In the genomic region with DNA sequence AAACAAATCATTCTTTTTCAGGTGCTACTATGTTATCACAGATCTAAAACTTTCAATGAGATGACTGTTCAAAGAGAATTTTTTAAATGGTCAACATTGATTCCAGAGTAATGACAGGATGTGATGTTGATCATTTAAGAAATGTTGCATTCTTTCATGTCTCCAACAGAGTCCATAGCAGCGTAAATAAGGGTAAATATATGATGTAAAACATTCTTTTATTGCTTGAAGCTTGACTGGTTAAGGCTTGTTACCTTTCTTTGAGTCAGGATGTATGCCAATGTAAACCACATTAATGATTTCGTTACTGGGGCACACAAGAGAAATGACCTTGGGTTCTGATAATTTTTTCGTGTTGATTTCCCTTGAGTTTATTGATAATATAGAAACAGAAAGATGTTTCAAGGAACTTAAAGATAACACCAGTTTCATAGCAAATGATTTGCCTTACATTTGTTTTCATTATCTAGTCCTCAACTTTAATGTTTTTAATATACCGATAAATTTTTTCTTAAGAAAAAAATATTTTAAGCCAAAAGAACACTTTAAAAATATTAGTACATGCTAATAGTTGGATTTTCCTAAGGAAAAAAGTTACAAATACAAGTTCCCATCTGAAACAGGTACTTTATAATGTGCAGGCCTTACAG, we compare ENCODE assay signal across 8 cellular contexts. TPM values are rescaled to one million over a fixed set of nuclear protein-coding genes. Genes with fewer than 3 reads are reported as not detected.
DNase-seq lines count a peak whose midpoint lies in the region; ATAC-seq and TF ChIP-seq lines count a peak whose summit lies in the region.

No MANE protein-coding gene starts in this region.

- peaks cover 7 to 9% of the 10 kb centered on the region in 2 donors for H3K27me3 Mint-ChIP-seq in natural killer cell (ENCODE audit: low read depth in 2 of 2)

- H3K27ac Mint-ChIP-seq in natural killer cell, result peak overlapping the region; percentile 83 to 99

- TF ChIP-seq CTCF in Loucy (conservative IDR thresholded peaks at IDR 0.05; ENCODE audit: low read length), result no peak
- TF ChIP-seq CTCF in ascending aorta (IDR thresholded peaks at IDR 0.05), result no peak
- TF ChIP-seq CTCF in natural killer cell (IDR thresholded peaks at IDR 0.05), result no peak
- no peak for TF ChIP-seq CTCF in dorsolateral prefrontal cortex (IDR thresholded peaks at IDR 0.05 in 54 of 56, conservative IDR thresholded peaks at IDR 0.05 in 2 of 56; ENCODE audit: low read depth in 1 of 56, partially characterized antibody in 56 of 56)

- H3K27me3 ChIP-seq in Loucy (ENCODE audit: insufficient read depth, low read length, poor library complexity, severe bottlenecking) (no peaks in the 10 kb centered on the region), ascending aorta (no peaks in the 10 kb centered on the region), dorsolateral prefrontal cortex (no peaks in the 10 kb centered on the region)

- H3K9ac ChIP-seq in Loucy (ENCODE audit: low read depth, low read length, poor library complexity, severe bottlenecking), result peak overlapping the region; percentile 90

- H3K4me3 ChIP-seq in Loucy (ENCODE audit: low read length, poor library complexity, severe bottlenecking), result peak overlapping the region; percentile 88
- peak overlapping the region in 1 of 2 donors; percentile 89 for H3K4me3 ChIP-seq in ascending aorta
- H3K4me3 ChIP-seq in dorsolateral prefrontal cortex, result peak overlapping the region in 1 of 59 donors; percentile 0

- ATAC-seq in natural killer cell, result peak in 1 of 3 donors; percentile 16
- ATAC-seq in Right ventricle myocardium superior (ENCODE audit: poor library complexity), result no peak

- no peaks in the 10 kb centered on the region for H3K9me3 Mint-ChIP-seq in natural killer cell

- H3K27ac ChIP-seq in ascending aorta (peak overlapping the region; percentile 92 to 98), dorsolateral prefrontal cortex (no peak overlapping the region)

- peak overlapping the region; percentile 100 for H3K4me3 Mint-ChIP-seq in natural killer cell

- H3F3A ChIP-seq in Loucy (ENCODE audit: low read depth), result peaks cover 7% of the 10 kb centered on the region

- H3K9me3 ChIP-seq in Loucy (ENCODE audit: insufficient read depth, low read depth, low read length) (no peaks in the 10 kb centered on the region), ascending aorta (no peaks in the 10 kb centered on the region)

- H4K20me1 ChIP-seq in Loucy (ENCODE audit: insufficient read depth, low read length, poor library complexity, severe bottlenecking), result peaks cover 73% of the 10 kb centered on the region

- no peaks in the 10 kb centered on the region for H3K9me2 ChIP-seq in Loucy (replicated peaks; ENCODE audit: low read depth, low read length)

- DNase-seq in DMS153 treated with DMSO at 0.1 percent for 48 hours (lab: John Stamatoyannopoulos, UW; ENCODE audit: unreplicated experiment), result peak; percentile 43
- DNase-seq in ascending aorta (ENCODE audit: low spot score in 2 of 2), result no peak
- no peak for DNase-seq in natural killer cell
- DNase-seq in dorsolateral prefrontal cortex, result no peak
- no peak for DNase-seq in activated effector memory CD4-positive, alpha-beta T cell treated with anti-CD3 and anti-CD28 coated beads, Interleukin-2, amount 50 U/mL, for 16 hours
- DNase-seq in Right ventricle myocardium superior, result no peak
- DNase-seq in OCI-M2 (lab: John Stamatoyannopoulos, UW; ENCODE audit: unreplicated experiment), result no peak

- H3K36me3 ChIP-seq in Loucy (ENCODE audit: insufficient read depth, low read length), result no peaks in the 10 kb centered on the region
- no peaks in the 10 kb centered on the region for H3K36me3 ChIP-seq in ascending aorta

- peaks cover 66% of the 10 kb centered on the region for H3K4me1 ChIP-seq in Loucy (ENCODE audit: insufficient read depth, low read length, poor library complexity, severe bottlenecking)
- peaks cover 0 to 33% of the 10 kb centered on the region in 2 donors for H3K4me1 ChIP-seq in ascending aorta

- H2AFZ ChIP-seq in Loucy (ENCODE audit: low read length), result no peak overlapping the region

- intact Hi-C loops in ascending aorta (cut with DNase I) (loop anchor here (10.0 kb wide), 1 partner anchor 652 kb away; a partner anchor contains a TSS), natural killer cell (cut with micrococcal nuclease) (loop anchor here (1.0 to 10.0 kb wide), 3 partner anchors 39 to 1298 kb away; a partner anchor contains a TSS), dorsolateral prefrontal cortex (cut with DNase I) (no loop called here), Right ventricle myocardium superior (cut with DNase I) (loop anchor here (10.0 kb wide), 1 partner anchor 248 kb away; no protein-coding TSS in a partner anchor)

- peak overlapping the region; percentile 91 for H3K4me2 ChIP-seq in Loucy (ENCODE audit: low read depth, low read length, poor library complexity, severe bottlenecking)

- H3K79me2 ChIP-seq in Loucy (ENCODE audit: insufficient read depth, low read length), result peaks cover 79% of the 10 kb centered on the region

- peaks cover 8% of the 10 kb centered on the region for H3K36me3 Mint-ChIP-seq in natural killer cell

- H3K4me1 Mint-ChIP-seq in natural killer cell, result peaks cover 71 to 82% of the 10 kb centered on the region in 2 donors

RNA-seq across cellular contexts. Expression of a gene that starts 3.5 kb away (rescaled TPM):
- total RNA-seq in ascending aorta, result 9.6 TPM
- total RNA-seq in natural killer cell, result 100 to 1,000 TPM in 2 of 3 donors, 10 to 100 TPM in 1; 92.9 to 135 (median 111) TPM
- total RNA-seq in dorsolateral prefrontal cortex, result 10 to 100 TPM in 68 of 120 experiments, 1 to 10 TPM in 52; 6.3 to 23.7 (median 10.4) TPM
- total RNA-seq in Right ventricle myocardium superior, result 23.8 TPM

Comparison
In these comparisons a context has a peak if more than half of its experiments do, and no peak if none do; other contexts are left out.
1. H3K27ac ChIP-seq: peak in ascending aorta (2 of 2); none in dorsolateral prefrontal cortex (0 of 59).
2. intact Hi-C loops: an anchor here in ascending aorta (10.0 kb wide), natural killer cell (1.0 to 10.0 kb wide) and Right ventricle myocardium superior (10.0 kb wide); none called in dorsolateral prefrontal cortex.